ENCODE assay signal across 1 cellular context in the genomic region with DNA sequence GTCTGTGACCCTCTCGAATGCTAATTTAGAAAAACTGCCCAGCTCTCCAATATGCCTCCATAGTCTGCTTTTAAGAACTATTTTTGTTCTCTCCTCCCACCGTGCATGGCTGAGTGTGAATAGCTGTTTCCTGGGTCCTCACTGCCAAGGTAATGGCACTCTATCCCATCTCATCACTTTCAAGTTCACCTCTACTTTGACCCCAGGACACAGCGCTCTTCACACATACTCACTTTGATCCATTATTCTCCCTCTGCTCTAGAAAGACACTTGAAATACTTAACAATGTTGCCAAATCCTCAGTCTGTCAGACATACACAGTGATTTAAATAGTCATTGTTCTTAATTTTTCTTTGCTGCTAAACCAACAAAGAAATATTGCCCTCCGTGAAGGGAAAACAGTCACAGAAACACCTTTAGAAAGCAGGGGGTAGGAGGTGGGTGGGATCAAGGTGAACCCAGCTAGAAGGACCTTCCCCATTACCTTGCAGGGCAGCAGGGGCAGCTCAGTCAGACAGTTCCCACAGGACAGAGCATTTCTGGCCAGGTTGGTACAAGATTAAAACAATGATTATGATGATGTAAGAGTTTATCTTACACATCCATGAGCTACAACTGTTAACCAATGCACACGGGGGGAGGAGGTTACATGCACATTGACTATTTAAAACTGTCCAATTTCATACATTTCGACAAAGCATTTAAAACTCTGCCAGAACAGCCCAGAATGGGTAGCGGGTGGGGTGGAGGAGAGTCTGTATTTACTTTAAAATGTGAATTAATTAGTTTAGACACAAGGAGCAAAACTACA.
A peak's percentile ranks its signal among the peaks of the same experiment; 100 is the strongest.
TF ChIP-seq lines count a peak whose summit lies in the region.

No MANE protein-coding gene starts in this region.

TF ChIP-seq in HepG2, 621 proteins besides CTCF, POLR2A, EP300 and RAD21 (continued from another document and continues in another):
- TF ChIP-seq ATF1 (CRISPR knock-in tag; IDR thresholded peaks at IDR 0.05) (no peak), AHR (CRISPR knock-in tag; IDR thresholded peaks at IDR 0.05) (no peak), U2AF1 (optimal IDR thresholded peaks at IDR 0.05; ENCODE audit: low read depth, low read length) (no peak), ZNF276 (CRISPR knock-in tag; IDR thresholded peaks at IDR 0.05; ENCODE audit: low read depth) (no peak), KMT2A (CRISPR knock-in tag; IDR thresholded peaks at IDR 0.05) (peak; percentile 42; the same call in 1 of the 2 replicates), FOXA3 (CRISPR knock-in tag; IDR thresholded peaks at IDR 0.05) (no peak), GATAD2A (CRISPR knock-in tag; IDR thresholded peaks at IDR 0.05) (peak; percentile 25; the same call in 1 of the 2 replicates), ZNF609 (CRISPR knock-in tag; IDR thresholded peaks at IDR 0.05; ENCODE audit: borderline replicate concordance) (no peak), PHF21A (CRISPR knock-in tag; IDR thresholded peaks at IDR 0.05) (no peak), HCFC1 (IDR thresholded peaks at IDR 0.05; ENCODE audit: low read depth, low read length) (no peak), TEF (CRISPR knock-in tag; IDR thresholded peaks at IDR 0.05) (no peak), ZSCAN30 (CRISPR knock-in tag; IDR thresholded peaks at IDR 0.05) (no peak), ZNF891 (CRISPR knock-in tag; IDR thresholded peaks at IDR 0.05) (no peak), ZBTB4 (CRISPR knock-in tag; IDR thresholded peaks at IDR 0.05; ENCODE audit: borderline replicate concordance) (no peak), ZBTB21 (CRISPR knock-in tag; IDR thresholded peaks at IDR 0.05) (no peak), NFKB2 (CRISPR knock-in tag; IDR thresholded peaks at IDR 0.05; ENCODE audit: borderline replicate concordance) (no peak), NR2F1 (CRISPR knock-in tag; IDR thresholded peaks at IDR 0.05) (0 out of 4 replicates have a peak, but pooled peaks of 1 of the 2 experiments have one; percentile 47), RARA (CRISPR knock-in tag; IDR thresholded peaks at IDR 0.05) (peak; percentile 84), ZNF230 (CRISPR knock-in tag; IDR thresholded peaks at IDR 0.05) (no peak), ZNF543 (CRISPR knock-in tag; IDR thresholded peaks at IDR 0.05) (no peak), SIX4 (CRISPR knock-in tag; IDR thresholded peaks at IDR 0.05) (no peak), ATF7 (IDR thresholded peaks at IDR 0.05) (no peak), ATF7 (CRISPR knock-in tag; IDR thresholded peaks at IDR 0.05) (no peak), GTF2F1 (IDR thresholded peaks at IDR 0.05; ENCODE audit: low read length) (no peak), SRSF4 (IDR thresholded peaks at IDR 0.05; ENCODE audit: low read depth, low read length, poor library complexity, severe bottlenecking) (no peak), NPAS2 (CRISPR knock-in tag; IDR thresholded peaks at IDR 0.05; ENCODE audit: borderline replicate concordance) (no peak), ZNF550 (CRISPR knock-in tag; IDR thresholded peaks at IDR 0.05; ENCODE audit: borderline replicate concordance) (no peak), ETV6 (CRISPR knock-in tag; conservative IDR thresholded peaks at IDR 0.05) (no peak), SMAD3 (CRISPR knock-in tag; IDR thresholded peaks at IDR 0.05) (0 out of 2 replicates have a peak, but pooled peaks have one; percentile 27), ZHX1 (CRISPR knock-in tag; IDR thresholded peaks at IDR 0.05; ENCODE audit: low read depth) (no peak), ZNF562 (CRISPR knock-in tag; IDR thresholded peaks at IDR 0.05; ENCODE audit: borderline replicate concordance) (no peak), NR2F6 (IDR thresholded peaks at IDR 0.05) (peak; percentile 74), NR2F6 (CRISPR knock-in tag; IDR thresholded peaks at IDR 0.05) (peak; percentile 70), BRF2 (CRISPR knock-in tag; IDR thresholded peaks at IDR 0.05) (no peak), NCOR1 (IDR thresholded peaks at IDR 0.05; ENCODE audit: borderline replicate concordance, low read length) (no peak; the same call in 1 of the 2 replicates)
- TF ChIP-seq, protein P1, sequence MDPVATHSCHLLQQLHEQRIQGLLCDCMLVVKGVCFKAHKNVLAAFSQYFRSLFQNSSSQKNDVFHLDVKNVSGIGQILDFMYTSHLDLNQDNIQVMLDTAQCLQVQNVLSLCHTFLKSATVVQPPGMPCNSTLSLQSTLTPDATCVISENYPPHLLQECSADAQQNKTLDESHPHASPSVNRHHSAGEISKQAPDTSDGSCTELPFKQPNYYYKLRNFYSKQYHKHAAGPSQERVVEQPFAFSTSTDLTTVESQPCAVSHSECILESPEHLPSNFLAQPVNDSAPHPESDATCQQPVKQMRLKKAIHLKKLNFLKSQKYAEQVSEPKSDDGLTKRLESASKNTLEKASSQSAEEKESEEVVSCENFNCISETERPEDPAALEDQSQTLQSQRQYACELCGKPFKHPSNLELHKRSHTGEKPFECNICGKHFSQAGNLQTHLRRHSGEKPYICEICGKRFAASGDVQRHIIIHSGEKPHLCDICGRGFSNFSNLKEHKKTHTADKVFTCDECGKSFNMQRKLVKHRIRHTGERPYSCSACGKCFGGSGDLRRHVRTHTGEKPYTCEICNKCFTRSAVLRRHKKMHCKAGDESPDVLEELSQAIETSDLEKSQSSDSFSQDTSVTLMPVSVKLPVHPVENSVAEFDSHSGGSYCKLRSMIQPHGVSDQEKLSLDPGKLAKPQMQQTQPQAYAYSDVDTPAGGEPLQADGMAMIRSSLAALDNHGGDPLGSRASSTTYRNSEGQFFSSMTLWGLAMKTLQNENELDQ (CRISPR knock-in tag; IDR thresholded peaks at IDR 0.05; ENCODE audit: borderline replicate concordance) = no peak
- TF ChIP-seq, protein P2, sequence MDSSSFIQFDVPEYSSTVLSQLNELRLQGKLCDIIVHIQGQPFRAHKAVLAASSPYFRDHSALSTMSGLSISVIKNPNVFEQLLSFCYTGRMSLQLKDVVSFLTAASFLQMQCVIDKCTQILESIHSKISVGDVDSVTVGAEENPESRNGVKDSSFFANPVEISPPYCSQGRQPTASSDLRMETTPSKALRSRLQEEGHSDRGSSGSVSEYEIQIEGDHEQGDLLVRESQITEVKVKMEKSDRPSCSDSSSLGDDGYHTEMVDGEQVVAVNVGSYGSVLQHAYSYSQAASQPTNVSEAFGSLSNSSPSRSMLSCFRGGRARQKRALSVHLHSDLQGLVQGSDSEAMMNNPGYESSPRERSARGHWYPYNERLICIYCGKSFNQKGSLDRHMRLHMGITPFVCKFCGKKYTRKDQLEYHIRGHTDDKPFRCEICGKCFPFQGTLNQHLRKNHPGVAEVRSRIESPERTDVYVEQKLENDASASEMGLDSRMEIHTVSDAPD (CRISPR knock-in tag; IDR thresholded peaks at IDR 0.05) = no peak
- TF ChIP-seq, protein P3, sequence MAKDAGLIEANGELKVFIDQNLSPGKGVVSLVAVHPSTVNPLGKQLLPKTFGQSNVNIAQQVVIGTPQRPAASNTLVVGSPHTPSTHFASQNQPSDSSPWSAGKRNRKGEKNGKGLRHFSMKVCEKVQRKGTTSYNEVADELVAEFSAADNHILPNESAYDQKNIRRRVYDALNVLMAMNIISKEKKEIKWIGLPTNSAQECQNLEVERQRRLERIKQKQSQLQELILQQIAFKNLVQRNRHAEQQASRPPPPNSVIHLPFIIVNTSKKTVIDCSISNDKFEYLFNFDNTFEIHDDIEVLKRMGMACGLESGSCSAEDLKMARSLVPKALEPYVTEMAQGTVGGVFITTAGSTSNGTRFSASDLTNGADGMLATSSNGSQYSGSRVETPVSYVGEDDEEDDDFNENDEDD (CRISPR knock-in tag; IDR thresholded peaks at IDR 0.05; ENCODE audit: borderline replicate concordance) = no peak
